Comparison of ENCODE assay signal across 25 cellular contexts in the genomic region with DNA sequence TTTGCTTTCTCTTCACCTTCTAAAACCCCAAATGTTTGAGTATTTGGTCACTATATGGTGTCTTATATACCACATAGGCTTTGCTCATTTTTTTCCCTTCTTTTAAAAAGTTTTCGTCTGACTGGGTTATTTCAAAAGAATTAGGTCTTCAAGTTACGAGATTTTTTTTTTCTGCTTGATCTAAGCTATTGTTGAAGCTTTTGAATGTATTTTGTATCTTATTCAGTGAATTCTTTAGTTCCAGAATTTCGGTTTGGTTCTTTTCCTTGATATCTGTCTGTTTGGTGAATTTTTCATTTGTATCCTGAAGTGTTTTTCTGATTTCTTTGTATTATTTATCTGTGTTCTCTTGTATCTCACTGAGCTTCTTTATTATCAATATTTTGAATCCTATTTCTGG.
"Had no signal": no experiment of that assay in that cellular context is flagged by ENCODE, and none has a peak within 500 bp of the region (broad histone marks: within the 10 kb centered on the region; RNA-seq: fewer than 3 reads in every experiment).

No MANE protein-coding gene starts in this region.

- ATAC-seq: activated naive CD4-positive, alpha-beta T cell treated with anti-CD3 and anti-CD28 coated beads, Interleukin-2, amount 50 U/mL, for 72 hours; activated T-cell treated with anti-CD3 and anti-CD28 coated beads, Interleukin-2, amount 50 U/mL, for 72 hours; esophagus mucosa had no signal

- H3K4me1 Mint-ChIP-seq: activated naive CD4-positive, alpha-beta T cell treated with anti-CD3 and anti-CD28 coated beads, Interleukin-2, amount 10 ng/mL, durations not matched to agents 7 days and 5 days; activated naive CD8-positive, alpha-beta T cell treated with anti-CD3 and anti-CD28 coated beads, Interleukin-2, amount 10 ng/mL, durations not matched to agents 7 days and 5 days; central memory CD8-positive, alpha-beta T cell had no signal

- H3K36me3 Mint-ChIP-seq: activated naive CD4-positive, alpha-beta T cell treated with anti-CD3 and anti-CD28 coated beads, Interleukin-2, amount 10 ng/mL, durations not matched to agents 7 days and 5 days; activated naive CD8-positive, alpha-beta T cell treated with anti-CD3 and anti-CD28 coated beads, Interleukin-2, amount 10 ng/mL, durations not matched to agents 7 days and 5 days had no signal

- H3K4me1 ChIP-seq: ascending aorta, colonic mucosa had no signal

- H3K9me3 ChIP-seq: ascending aorta, colonic mucosa had no signal

- H3K4me3 Mint-ChIP-seq: activated CD4-positive, alpha-beta memory T cell treated with anti-CD3 and anti-CD28 coated beads, Interleukin-2, amount 10 ng/mL, durations not matched to agents 7 days and 5 days; activated CD4-positive, alpha-beta T cell treated with anti-CD3 and anti-CD28 coated beads, Interleukin-2, amount 10 ng/mL, durations not matched to agents 7 days and 5 days; activated naive CD4-positive, alpha-beta T cell treated with anti-CD3 and anti-CD28 coated beads, Interleukin-2, amount 10 ng/mL, durations not matched to agents 7 days and 5 days; activated naive CD8-positive, alpha-beta T cell treated with anti-CD3 and anti-CD28 coated beads, Interleukin-2, amount 10 ng/mL, durations not matched to agents 7 days and 5 days; activated T-cell treated with anti-CD3 and anti-CD28 coated beads, Interleukin-2, amount 50 U/mL, for 24 hours; activated T-cell treated with anti-CD3 and anti-CD28 coated beads, Interleukin-2, amount 50 U/mL, for 72 hours; central memory CD8-positive, alpha-beta T cell had no signal

- H3K27me3 Mint-ChIP-seq: activated naive CD4-positive, alpha-beta T cell treated with anti-CD3 and anti-CD28 coated beads, Interleukin-2, amount 10 ng/mL, durations not matched to agents 7 days and 5 days had no signal

- FAIRE-seq: bronchial epithelial cell, frontal cortex had no signal

- H3K27ac Mint-ChIP-seq: activated CD4-positive, alpha-beta memory T cell treated with anti-CD3 and anti-CD28 coated beads, Interleukin-2, amount 10 ng/mL, durations not matched to agents 7 days and 5 days; activated CD4-positive, alpha-beta T cell treated with anti-CD3 and anti-CD28 coated beads, Interleukin-2, amount 10 ng/mL, durations not matched to agents 7 days and 5 days; activated naive CD4-positive, alpha-beta T cell treated with anti-CD3 and anti-CD28 coated beads, Interleukin-2, amount 10 ng/mL, durations not matched to agents 7 days and 5 days; activated naive CD4-positive, alpha-beta T cell treated with anti-CD3 and anti-CD28 coated beads, Interleukin-2, amount 50 U/mL, for 72 hours; activated naive CD8-positive, alpha-beta T cell treated with anti-CD3 and anti-CD28 coated beads, Interleukin-2, amount 10 ng/mL, durations not matched to agents 7 days and 5 days; activated T-cell treated with anti-CD3 and anti-CD28 coated beads, Interleukin-2, amount 50 U/mL, for 24 hours; activated T-cell treated with anti-CD3 and anti-CD28 coated beads, Interleukin-2, amount 50 U/mL, for 72 hours had no signal

- H3K36me3 ChIP-seq: ascending aorta, brain microvascular endothelial cell, colonic mucosa had no signal

- H3K27ac ChIP-seq: ascending aorta, brain microvascular endothelial cell, colonic mucosa had no signal

- H3K4me3 ChIP-seq: ascending aorta, colonic mucosa had no signal

- DNase-seq: activated CD4-positive, alpha-beta memory T cell treated with anti-CD3 and anti-CD28 coated beads, Interleukin-2, amount 10 ng/mL, durations not matched to agents 7 days and 5 days; activated CD4-positive, alpha-beta T cell treated with anti-CD3 and anti-CD28 coated beads for 1 hour; activated CD4-positive, alpha-beta T cell treated with anti-CD3 and anti-CD28 coated beads for 4 hours; activated CD4-positive, alpha-beta T cell treated with anti-CD3 and anti-CD28 coated beads, Interleukin-2, amount 10 ng/mL, durations not matched to agents 7 days and 5 days; activated CD4-positive, alpha-beta T cell treated with anti-CD3 and anti-CD28 coated beads, Interleukin-2, amount 50 U/mL, for 4 hours; activated CD8-positive, alpha-beta memory T cell treated with anti-CD3 and anti-CD28 coated beads, Interleukin-2, amount 50 U/mL, for 48 hours; activated gamma-delta T cell; activated naive CD4-positive, alpha-beta T cell; activated naive CD4-positive, alpha-beta T cell treated with anti-CD3 and anti-CD28 coated beads, Interleukin-2, amount 10 ng/mL, durations not matched to agents 7 days and 5 days; activated naive CD8-positive, alpha-beta T cell treated with anti-CD3 and anti-CD28 coated beads, Interleukin-2, amount 10 ng/mL, durations not matched to agents 7 days and 5 days; activated T-cell treated with anti-CD3 and anti-CD28 coated beads for 4 hours; activated T-cell treated with anti-CD3 and anti-CD28 coated beads, Interleukin-2, amount 50 U/mL, for 24 hours; activated T-cell treated with anti-CD3 and anti-CD28 coated beads, Interleukin-2, amount 50 U/mL, for 72 hours; brain microvascular endothelial cell; colonic mucosa; effector CD8-positive, alpha-beta T cell; foreskin fibroblast; head of caudate nucleus; hippocampal formation had no signal
